Comparison of ENCODE assay signal across 21 cellular contexts in genomic region chr9:93138171-93138764, GRCh38. TPM values are rescaled to one million over a fixed set of nuclear protein-coding genes. Genes with fewer than 3 reads are reported as not detected.
DNase-seq lines count a peak whose midpoint lies in the region; ATAC-seq and TF ChIP-seq lines count a peak whose summit lies in the region.
"Had no signal": no experiment of that assay in that cellular context is flagged by ENCODE, and none has a peak within 500 bp of the region (broad histone marks: within the 10 kb centered on the region; RNA-seq: fewer than 3 reads in every experiment).

No MANE protein-coding gene starts in this region.

- DNase-seq in activated naive CD4-positive, alpha-beta T cell treated with anti-CD3 and anti-CD28 coated beads, Interleukin-2, amount 10 ng/mL, durations not matched to agents 7 days and 5 days, result no peak
- DNase-seq in activated naive CD4-positive, alpha-beta T cell treated with Interleukin-2 at 50 U/mL for 16 hours, result no peak
- DNase-seq in stimulated activated effector memory CD8-positive, alpha-beta T cell treated with anti-CD3 and anti-CD28 coated beads, Interleukin-12 subunit alpha, Interleukin-12 subunit beta, amount 100 ng/mL, for 72 hours (ENCODE audit: low spot score in 2 of 2), result no peak
- DNase-seq in effector CD4-positive, alpha-beta T cell, result no peak
- DNase-seq in colonic mucosa, result no peak
- DNase-seq: activated CD4-positive, alpha-beta T cell treated with anti-CD3 and anti-CD28 coated beads, Interleukin-2, amount 50 U/mL, for 4 hours; GF-D8; GM23248; hippocampal formation; KG1; midbrain; NCI-H1092 treated with DMSO at 0.1 percent for 48 hours; stimulated activated CD4-positive, alpha-beta T cell treated with anti-CD3 and anti-CD28 coated beads, Interleukin-15, amount 100 ng/mL, for 24 hours had no signal

- H3K27ac ChIP-seq in cingulate gyrus (ENCODE audit: low read depth, low read length) (peak overlapping the region; percentile 7), colonic mucosa (no peak overlapping the region)
- H3K27ac ChIP-seq: GM23248 had no signal

- H3K36me3 Mint-ChIP-seq in activated naive CD4-positive, alpha-beta T cell treated with anti-CD3 and anti-CD28 coated beads, Interleukin-2, amount 10 ng/mL, durations not matched to agents 7 days and 5 days, result peaks cover 3% of the 10 kb centered on the region
- no peaks in the 10 kb centered on the region for H3K36me3 Mint-ChIP-seq in IgD-negative memory B cell
- H3K36me3 Mint-ChIP-seq in stimulated activated effector memory CD8-positive, alpha-beta T cell treated with anti-CD3 and anti-CD28 coated beads, Interleukin-12 subunit alpha, Interleukin-12 subunit beta, amount 100 ng/mL, for 72 hours, result peaks cover 13% of the 10 kb centered on the region

- no peak overlapping the region for H3K4me3 ChIP-seq in colonic mucosa
- H3K4me3 ChIP-seq: GM23248 had no signal

- no peaks in the 10 kb centered on the region for H3K36me3 ChIP-seq in colonic mucosa

- intact Hi-C loops in colonic mucosa (cut with DNase I), result no loop called here

- H3K4me3 Mint-ChIP-seq in activated naive CD4-positive, alpha-beta T cell treated with anti-CD3 and anti-CD28 coated beads, Interleukin-2, amount 10 ng/mL, durations not matched to agents 7 days and 5 days, result no peak overlapping the region
- H3K4me3 Mint-ChIP-seq in IgD-negative memory B cell, result peak overlapping the region in 3 of 4 donors; percentile 11 to 79 (median 45)
- H3K4me3 Mint-ChIP-seq in stimulated activated effector memory CD8-positive, alpha-beta T cell treated with anti-CD3 and anti-CD28 coated beads, Interleukin-12 subunit alpha, Interleukin-12 subunit beta, amount 100 ng/mL, for 72 hours, result no peak overlapping the region
- H3K4me3 Mint-ChIP-seq: activated T-helper 1 cell treated with anti-CD3 and anti-CD28 coated beads, Interleukin-12 subunit alpha, Interleukin-12 subunit beta, Interleukin-2, Interleukin-4 antibody, amounts not matched to agents 30 ng/mL and 10 ng/mL and 1 ng/mL, durations not matched to agents 14 hours and 24 hours and 36 hours had no signal

- no peak overlapping the region for H3K9ac ChIP-seq in colonic mucosa (ENCODE audit: low read depth in 2 of 2, low read length in 2 of 2)
- H3K9ac ChIP-seq: GM23248 had no signal

- no peak for TF ChIP-seq CTCF in colonic mucosa (IDR thresholded peaks at IDR 0.05)

- peaks cover 4% of the 10 kb centered on the region for H3K9me3 Mint-ChIP-seq in activated naive CD4-positive, alpha-beta T cell treated with anti-CD3 and anti-CD28 coated beads, Interleukin-2, amount 10 ng/mL, durations not matched to agents 7 days and 5 days
- peaks cover 0 to 3% (median 1%) of the 10 kb centered on the region in 3 donors for H3K9me3 Mint-ChIP-seq in IgD-negative memory B cell
- H3K9me3 Mint-ChIP-seq in stimulated activated effector memory CD8-positive, alpha-beta T cell treated with anti-CD3 and anti-CD28 coated beads, Interleukin-12 subunit alpha, Interleukin-12 subunit beta, amount 100 ng/mL, for 72 hours, result no peaks in the 10 kb centered on the region

- no peak for ATAC-seq in stimulated activated effector memory CD8-positive, alpha-beta T cell treated with anti-CD3 and anti-CD28 coated beads, Interleukin-12 subunit alpha, Interleukin-12 subunit beta, amount 100 ng/mL, for 72 hours
- ATAC-seq in HG03175 (IDR thresholded peaks at IDR 0.05; ENCODE audit: unreplicated experiment), result no peak
- ATAC-seq: SK-N-SH treated with all-trans-retinoic acid at 6 μM for 48 hours had no signal

- peaks cover 51% of the 10 kb centered on the region for H3K4me1 Mint-ChIP-seq in activated naive CD4-positive, alpha-beta T cell treated with anti-CD3 and anti-CD28 coated beads, Interleukin-2, amount 10 ng/mL, durations not matched to agents 7 days and 5 days
- peaks cover 19 to 27% (median 22%) of the 10 kb centered on the region in 3 donors for H3K4me1 Mint-ChIP-seq in IgD-negative memory B cell
- H3K4me1 Mint-ChIP-seq in stimulated activated effector memory CD8-positive, alpha-beta T cell treated with anti-CD3 and anti-CD28 coated beads, Interleukin-12 subunit alpha, Interleukin-12 subunit beta, amount 100 ng/mL, for 72 hours, result peaks cover 44% of the 10 kb centered on the region

- no peaks in the 10 kb centered on the region for H3K9me3 ChIP-seq in colonic mucosa

- peak overlapping the region; percentile 24 for H3K27ac Mint-ChIP-seq in activated naive CD4-positive, alpha-beta T cell treated with anti-CD3 and anti-CD28 coated beads, Interleukin-2, amount 10 ng/mL, durations not matched to agents 7 days and 5 days
- no peak overlapping the region for H3K27ac Mint-ChIP-seq in IgD-negative memory B cell
- peak overlapping the region; percentile 77 for H3K27ac Mint-ChIP-seq in stimulated activated effector memory CD8-positive, alpha-beta T cell treated with anti-CD3 and anti-CD28 coated beads, Interleukin-12 subunit alpha, Interleukin-12 subunit beta, amount 100 ng/mL, for 72 hours

- H3K27me3 ChIP-seq in colonic mucosa, result no peaks in the 10 kb centered on the region

- CTCF ChIA-PET in activated naive CD4-positive, alpha-beta T cell treated with anti-CD3 and anti-CD28 coated beads, Interleukin-2, amount 10 ng/mL, durations not matched to agents 7 days and 5 days (lab: Charles Lee), result interaction anchor here (1.9 kb wide), 1 partner anchor 16 kb away, joined by 5 read pairs; no protein-coding TSS in a partner anchor

- peaks cover 9% of the 10 kb centered on the region for H3K4me1 ChIP-seq in colonic mucosa

- no peaks in the 10 kb centered on the region for H3K27me3 Mint-ChIP-seq in activated naive CD4-positive, alpha-beta T cell treated with anti-CD3 and anti-CD28 coated beads, Interleukin-2, amount 10 ng/mL, durations not matched to agents 7 days and 5 days
- peaks cover 1% of the 10 kb centered on the region for H3K27me3 Mint-ChIP-seq in IgD-negative memory B cell

RNA-seq across cellular contexts. Expression of gene NINJ1, which starts 4.2 kb away (rescaled TPM):
- 8.3 TPM for polyA plus RNA-seq in IgD-negative memory B cell
- total RNA-seq in colonic mucosa, result 10 to 100 TPM; 24.5 to 29.4 TPM

RNA-seq across cellular contexts. Expression of gene CARD19, which starts 42.3 kb away (rescaled TPM):
- 36.2 TPM for polyA plus RNA-seq in IgD-negative memory B cell
- 10 to 100 TPM; 48.6 to 56.3 TPM for total RNA-seq in colonic mucosa

RNA-seq across cellular contexts. Expression of gene WNK2, which starts 45.7 kb away (rescaled TPM):
- 0.18 TPM for polyA plus RNA-seq in IgD-negative memory B cell
- total RNA-seq in colonic mucosa, result 100 to 1,000 TPM; 161 to 238 TPM
- total RNA-seq: GM23248, renal cortical epithelial cell, subcutaneous adipose tissue had no signal
- polyA plus RNA-seq: AG04450, GM23248 had no signal

Comparison
In these comparisons a context has a peak if more than half of its experiments do, and no peak if none do; other contexts are left out.
1. H3K27ac Mint-ChIP-seq: peak in activated naive CD4-positive, alpha-beta T cell treated with anti-CD3 and anti-CD28 coated beads, Interleukin-2, amount 10 ng/mL, durations not matched to agents 7 days and 5 days (single experiment) and stimulated activated effector memory CD8-positive, alpha-beta T cell treated with anti-CD3 and anti-CD28 coated beads, Interleukin-12 subunit alpha, Interleukin-12 subunit beta, amount 100 ng/mL, for 72 hours (single experiment); none in IgD-negative memory B cell (0 of 3).
2. H3K4me3 Mint-ChIP-seq: peak in IgD-negative memory B cell (3 of 4); none in activated naive CD4-positive, alpha-beta T cell treated with anti-CD3 and anti-CD28 coated beads, Interleukin-2, amount 10 ng/mL, durations not matched to agents 7 days and 5 days (single experiment) and stimulated activated effector memory CD8-positive, alpha-beta T cell treated with anti-CD3 and anti-CD28 coated beads, Interleukin-12 subunit alpha, Interleukin-12 subunit beta, amount 100 ng/mL, for 72 hours (single experiment).